ENCODE assay signal across 12 cellular contexts in genomic region chr2:206211657-206212255, GRCh38. TPM values are rescaled to one million over a fixed set of nuclear protein-coding genes. Genes with fewer than 3 reads are reported as not detected.
A peak's percentile ranks its signal among the peaks of the same experiment; 100 is the strongest.
DNase-seq lines count a peak whose midpoint lies in the region; ATAC-seq and TF ChIP-seq lines count a peak whose summit lies in the region.
"Had no signal": no experiment of that assay in that cellular context is flagged by ENCODE, and none has a peak within 500 bp of the region (broad histone marks: within the 10 kb centered on the region; RNA-seq: fewer than 3 reads in every experiment).

No MANE protein-coding gene starts in this region.

- H3K4me1 ChIP-seq in mammary epithelial cell (ENCODE audit: insufficient read depth, low read length) = peaks cover 26% of the 10 kb centered on the region
- H3K4me1 ChIP-seq in mesenchymal stem cell (ENCODE audit: control insufficient read depth, insufficient read depth, low read depth, low read length) = no peaks in the 10 kb centered on the region
- H3K4me1 ChIP-seq in CD8-positive, alpha-beta T cell (ENCODE audit: insufficient read depth, low read length) = no peaks in the 10 kb centered on the region

- no TSS peak for BruUV-seq in mammary epithelial cell (replicated peaks; lab: Mats Ljungman, UMichigan)

- TF ChIP-seq CTCF in AG09309 (IDR thresholded peaks at IDR 0.05; ENCODE audit: control insufficient read depth, insufficient read depth, low read depth, low read length, missing control alignments) (no peak), mammary epithelial cell (conservative IDR thresholded peaks at IDR 0.05 in 1 of 2, IDR thresholded peaks at IDR 0.05 in 1 of 2; ENCODE audit: extremely low read depth in 1 of 2, insufficient read depth in 1 of 2, low read depth in 1 of 2, low read length in 2 of 2) (no peak)
- no peak for TF ChIP-seq CTCF in CD8-positive, alpha-beta T cell (IDR thresholded peaks at IDR 0.05)

- H3K4me3 Mint-ChIP-seq in activated T-helper 17 cell treated with anti-CD3 and anti-CD28 coated beads, Interleukin-2, amount 50 U/mL, for 72 hours = no peak overlapping the region
- no peak overlapping the region for H3K4me3 Mint-ChIP-seq in CD8-positive, alpha-beta T cell

- H2AFZ ChIP-seq in mammary epithelial cell (ENCODE audit: low read depth, low read length) (no peak overlapping the region), mesenchymal stem cell (ENCODE audit: low read depth, low read length) (no peak overlapping the region)

- peak overlapping the region; percentile 68 for H3K4me2 ChIP-seq in mammary epithelial cell (ENCODE audit: insufficient read depth, low read depth, low read length)
- no peak overlapping the region for H3K4me2 ChIP-seq in mesenchymal stem cell (ENCODE audit: low read length, poor library complexity, severe bottlenecking)

- no peaks in the 10 kb centered on the region for H3K79me1 ChIP-seq in mesenchymal stem cell (replicated peaks; ENCODE audit: low read length, poor library complexity, severe bottlenecking)

- no peaks in the 10 kb centered on the region for H3K36me3 Mint-ChIP-seq in activated T-helper 17 cell treated with anti-CD3 and anti-CD28 coated beads, Interleukin-2, amount 50 U/mL, for 72 hours (ENCODE audit: low read depth)
- H3K36me3 Mint-ChIP-seq in CD8-positive, alpha-beta T cell = no peaks in the 10 kb centered on the region

- no peak overlapping the region for H2BK5ac ChIP-seq in mesenchymal stem cell (ENCODE audit: low read depth, low read length, poor library complexity, severe bottlenecking)

- DNase-seq in AG09309 (ENCODE audit: low read depth) (peak; percentile 57), M059J (ENCODE audit: low read depth) (peak; percentile 71), mammary epithelial cell (peak; percentile 77), mesenchymal stem cell (peak; percentile 29)
- no peak for DNase-seq in CD8-positive, alpha-beta T cell
- DNase-seq: activated CD8-positive, alpha-beta memory T cell treated with anti-CD3 and anti-CD28 coated beads, Interleukin-2, amount 50 U/mL, for 48 hours; GF-D8; glutamatergic neuron had no signal

- in situ Hi-C loops in mammary epithelial cell (cut with MboI; ENCODE audit: low sequenced_read_pairs in 2 of 2) = no loop called here

- no peak overlapping the region for H2AK5ac ChIP-seq in mesenchymal stem cell (ENCODE audit: low read length, severe bottlenecking)

- H3K27ac ChIP-seq in mammary epithelial cell (ENCODE audit: insufficient read depth, low read depth, low read length) = peak overlapping the region; percentile 29
- H3K27ac ChIP-seq in mesenchymal stem cell (ENCODE audit: low read length, poor library complexity, severe bottlenecking) = no peak overlapping the region
- H3K27ac ChIP-seq in CD8-positive, alpha-beta T cell (ENCODE audit: low read depth, low read length) = no peak overlapping the region

- H4K91ac ChIP-seq in mesenchymal stem cell (ENCODE audit: low read length) = no peak overlapping the region

- dilution Hi-C loops in mammary epithelial cell (cut with HindIII; ENCODE audit: low sequenced_read_pairs) = no loop called here

- H3K27me3 ChIP-seq in mammary epithelial cell (ENCODE audit: insufficient read depth, low read length) (no peaks in the 10 kb centered on the region), mesenchymal stem cell (ENCODE audit: control insufficient read depth in 1 of 2, insufficient read depth in 1 of 2, low read length in 2 of 2) (no peaks in the 10 kb centered on the region)
- H3K27me3 ChIP-seq in CD8-positive, alpha-beta T cell (ENCODE audit: insufficient read depth, low read length) = no peaks in the 10 kb centered on the region

- H3K27ac Mint-ChIP-seq in activated T-helper 17 cell treated with anti-CD3 and anti-CD28 coated beads, Interleukin-2, amount 50 U/mL, for 72 hours = no peak overlapping the region
- H3K27ac Mint-ChIP-seq in CD8-positive, alpha-beta T cell = no peak overlapping the region

- CTCF ChIA-PET in mammary epithelial cell (lab: Charles Lee; ENCODE audit: low non-redundant PET) = interaction anchor here (0.6 kb wide), 1 partner anchor 896 kb away, joined by 3 read pairs; no protein-coding TSS in a partner anchor
- CTCF ChIA-PET in CD8-positive, alpha-beta T cell (lab: Charles Lee) = no interaction called here

- no peaks in the 10 kb centered on the region for H3K4me1 Mint-ChIP-seq in activated T-helper 17 cell treated with anti-CD3 and anti-CD28 coated beads, Interleukin-2, amount 50 U/mL, for 72 hours
- H3K4me1 Mint-ChIP-seq in CD8-positive, alpha-beta T cell (ENCODE audit: low read depth) = no peaks in the 10 kb centered on the region

- no peaks in the 10 kb centered on the region for H3K79me2 ChIP-seq in mammary epithelial cell (ENCODE audit: insufficient read depth, low read length)

- 47% methylated on average over 2 of the region's 2 CpGs for WGBS in mammary epithelial cell (ENCODE audit: low coverage, missing lambda C conversion rate)
- 73% methylated on average over 2 of the region's 2 CpGs for WGBS in mesenchymal stem cell

- H3K9ac ChIP-seq in mammary epithelial cell (ENCODE audit: insufficient read depth, low read length) (no peak overlapping the region), mesenchymal stem cell (ENCODE audit: low read length) (peak overlapping the region; percentile 90)

- H3K9me3 ChIP-seq in mammary epithelial cell (replicated peaks; ENCODE audit: insufficient read depth, low read length) (no peaks in the 10 kb centered on the region), mesenchymal stem cell (ENCODE audit: control insufficient read depth, low read length) (no peaks in the 10 kb centered on the region)
- H3K9me3 ChIP-seq in CD8-positive, alpha-beta T cell (ENCODE audit: low read length) = no peaks in the 10 kb centered on the region

- H2BK12ac ChIP-seq in mesenchymal stem cell (ENCODE audit: low read length in 2 of 2) = no peak overlapping the region

- H4K8ac ChIP-seq in mesenchymal stem cell (ENCODE audit: low read length) = no peak overlapping the region

- H3K14ac ChIP-seq in mesenchymal stem cell (ENCODE audit: low read length in 2 of 2) = no peak overlapping the region

- no peak overlapping the region for H3K18ac ChIP-seq in mesenchymal stem cell (ENCODE audit: low read depth in 1 of 2, low read length in 2 of 2)

- H2BK15ac ChIP-seq in mesenchymal stem cell (ENCODE audit: low read depth, poor library complexity, severe bottlenecking) = no peak overlapping the region

- H3K23ac ChIP-seq in mesenchymal stem cell (ENCODE audit: low read length in 2 of 2) = no peak overlapping the region

- no peaks in the 10 kb centered on the region for H3K9me3 Mint-ChIP-seq in activated T-helper 17 cell treated with anti-CD3 and anti-CD28 coated beads, Interleukin-2, amount 50 U/mL, for 72 hours
- H3K9me3 Mint-ChIP-seq in CD8-positive, alpha-beta T cell = no peaks in the 10 kb centered on the region

- H3K36me3 ChIP-seq in mammary epithelial cell (ENCODE audit: insufficient read depth, low read length) (no peaks in the 10 kb centered on the region), mesenchymal stem cell (ENCODE audit: control insufficient read depth in 1 of 2, insufficient read depth in 2 of 2, low read depth in 1 of 2, low read length in 2 of 2) (no peaks in the 10 kb centered on the region)
- no peaks in the 10 kb centered on the region for H3K36me3 ChIP-seq in CD8-positive, alpha-beta T cell (ENCODE audit: insufficient read depth, low read length)

- no peak overlapping the region for H2BK120ac ChIP-seq in mesenchymal stem cell (ENCODE audit: low read depth, low read length)

- POLR2A ChIA-PET in CD8-positive, alpha-beta T cell (lab: Charles Lee) = no interaction called here

- peaks cover 7% of the 10 kb centered on the region for H3K27me3 Mint-ChIP-seq in activated T-helper 17 cell treated with anti-CD3 and anti-CD28 coated beads, Interleukin-2, amount 50 U/mL, for 72 hours
- H3K27me3 Mint-ChIP-seq in CD8-positive, alpha-beta T cell (ENCODE audit: low read depth) = peaks cover 16% of the 10 kb centered on the region

- H3K4me3 ChIP-seq in AG09309 (ENCODE audit: control insufficient read depth, low read depth, low read length) (peak overlapping the region; percentile 59), mammary epithelial cell (replicated peaks in 1 of 3; ENCODE audit: insufficient read depth in 1 of 3, low read depth in 2 of 3, low read length in 3 of 3) (peak overlapping the region in 2 of 3 experiments; percentile 9 to 12), mesenchymal stem cell (ENCODE audit: insufficient read depth in 1 of 2, low read depth in 1 of 2, low read length in 2 of 2) (peak overlapping the region in 1 of 2 experiments; percentile 80)
- H3K4me3 ChIP-seq in CD8-positive, alpha-beta T cell (ENCODE audit: low read depth, low read length) = no peak overlapping the region

- ATAC-seq in HG03571 (IDR thresholded peaks at IDR 0.05; ENCODE audit: unreplicated experiment) = no peak
- no peak for ATAC-seq in GM18873 (IDR thresholded peaks at IDR 0.05; ENCODE audit: low FRiP score, unreplicated experiment)
- ATAC-seq in activated T-helper 17 cell treated with anti-CD3 and anti-CD28 coated beads, Interleukin-2, amount 50 U/mL, for 72 hours (replicated peaks) = no peak
- ATAC-seq in CD8-positive, alpha-beta T cell = no peak
- ATAC-seq: Panc1 had no signal

- H4K20me1 ChIP-seq in mammary epithelial cell (ENCODE audit: insufficient read depth, low read length) = no peaks in the 10 kb centered on the region

- no peak overlapping the region for H3K4ac ChIP-seq in mesenchymal stem cell (ENCODE audit: low read depth in 1 of 2, low read length in 2 of 2)

- intact Hi-C loops in mammary epithelial cell (cut with micrococcal nuclease) = loop anchor here (2.0 to 5.0 kb wide), 2 partner anchors 19 to 49 kb away; no protein-coding TSS in a partner anchor
- intact Hi-C loops in CD8-positive, alpha-beta T cell (cut with DNase I, micrococcal nuclease) = no loop called here

RNA-seq across cellular contexts. Expression of gene EEF1B2, which starts 52.1 kb away (rescaled TPM):
- 180 and 188 TPM in 2 replicates for total RNA-seq in M059J (2014; rRNA removed; shearing (Covaris generic))
- total RNA-seq in mammary epithelial cell = 100 to 1,000 TPM; 390 to 583 TPM
- polyA plus RNA-seq in mammary epithelial cell = 638 TPM
- 218 TPM for polyA minus RNA-seq in mammary epithelial cell
- 649 TPM for polyA plus RNA-seq in mesenchymal stem cell (2013, experiment 1 of 2)
- polyA plus RNA-seq in mesenchymal stem cell (2013, experiment 2 of 2) = 665 TPM
- 100 to 1,000 TPM; 935 to 972 TPM for total RNA-seq in activated T-helper 17 cell treated with anti-CD3 and anti-CD28 coated beads, Interleukin-2, amount 50 U/mL, for 72 hours
- total RNA-seq in CD8-positive, alpha-beta T cell = 1,000 to 10,000 TPM; 1,147 to 1,208 TPM

RNA-seq across cellular contexts. Expression of gene NDUFS1, which starts 52.5 kb away (rescaled TPM):
- 125 and 127 TPM in 2 replicates for total RNA-seq in M059J (2014; rRNA removed; shearing (Covaris generic))
- 10 to 100 TPM; 74.6 to 80.9 TPM for total RNA-seq in mammary epithelial cell
- 76.5 TPM for polyA plus RNA-seq in mammary epithelial cell
- 142 TPM for polyA minus RNA-seq in mammary epithelial cell
- polyA plus RNA-seq in mesenchymal stem cell (2013, experiment 1 of 2) = 40.6 TPM
- 46.1 TPM for polyA plus RNA-seq in mesenchymal stem cell (2013, experiment 2 of 2)
- total RNA-seq in activated T-helper 17 cell treated with anti-CD3 and anti-CD28 coated beads, Interleukin-2, amount 50 U/mL, for 72 hours = 100 to 1,000 TPM in 1 of 2 donors, 10 to 100 TPM in 1; 63.8 to 104 TPM
- 10 to 100 TPM; 23.7 to 28.7 TPM for total RNA-seq in CD8-positive, alpha-beta T cell

Comparison
In these comparisons a context has a peak if more than half of its experiments do, and no peak if none do; other contexts are left out.
1. DNase-seq: peak in AG09309 (single experiment), M059J (single experiment), mammary epithelial cell (single experiment) and mesenchymal stem cell (single experiment); none in CD8-positive, alpha-beta T cell (0 of 7).